ENCODE assay signal across 2 cellular contexts in genomic region chr3:148911173-148911572, GRCh38.
TF ChIP-seq lines count a peak whose summit lies in the region.

No MANE protein-coding gene starts in this region.

TF ChIP-seq in HCT116, 20 proteins besides CTCF, POLR2A, EP300 and RAD21:
- no peak for TF ChIP-seq CBX3 (IDR thresholded peaks at IDR 0.05; ENCODE audit: low read depth)
- 0 out of 2 replicates have a peak, but pooled peaks have one; percentile 12 for TF ChIP-seq SP1 (IDR thresholded peaks at IDR 0.05; ENCODE audit: low read depth)
- no peak for TF ChIP-seq ZNF274 (IDR thresholded peaks at IDR 0.05; ENCODE audit: low read depth, low read length)
- TF ChIP-seq ATF3 (IDR thresholded peaks at IDR 0.05): peak; percentile 43; the same call in 1 of the 2 replicates
- no peak for TF ChIP-seq POLR2AphosphoS5 (IDR thresholded peaks at IDR 0.05; ENCODE audit: low read depth, low read length)
- peak; percentile 56 for TF ChIP-seq FOSL1 (IDR thresholded peaks at IDR 0.05; ENCODE audit: low read depth)
- peak; percentile 40; the same call in 1 of the 2 replicates for TF ChIP-seq JUND (IDR thresholded peaks at IDR 0.05)

TF ChIP-seq in WTC11, 78 proteins besides CTCF, POLR2A, EP300 and RAD21:
- TF ChIP-seq CREB1 (CRISPR knock-in tag; IDR thresholded peaks at IDR 0.05) (no peak), CBFB (CRISPR knock-in tag; IDR thresholded peaks at IDR 0.05; ENCODE audit: low read depth) (no peak), ZNF512 (CRISPR knock-in tag; IDR thresholded peaks at IDR 0.05; ENCODE audit: borderline replicate concordance) (no peak), TP53 (CRISPR knock-in tag; IDR thresholded peaks at IDR 0.05) (no peak), ZNF219 (CRISPR knock-in tag; IDR thresholded peaks at IDR 0.05; ENCODE audit: borderline replicate concordance) (no peak), PREB (CRISPR knock-in tag; IDR thresholded peaks at IDR 0.05; ENCODE audit: borderline replicate concordance) (no peak), GTF2I (CRISPR knock-in tag; conservative IDR thresholded peaks at IDR 0.05) (no peak), FOXK1 (CRISPR knock-in tag; IDR thresholded peaks at IDR 0.05) (no peak), TEAD4 (CRISPR knock-in tag; IDR thresholded peaks at IDR 0.05) (no peak), SP1 (CRISPR knock-in tag; conservative IDR thresholded peaks at IDR 0.05) (no peak), NR2C2 (CRISPR knock-in tag; IDR thresholded peaks at IDR 0.05) (no peak), NFATC4 (CRISPR knock-in tag; IDR thresholded peaks at IDR 0.05) (no peak)
- TF ChIP-seq, protein P1, sequence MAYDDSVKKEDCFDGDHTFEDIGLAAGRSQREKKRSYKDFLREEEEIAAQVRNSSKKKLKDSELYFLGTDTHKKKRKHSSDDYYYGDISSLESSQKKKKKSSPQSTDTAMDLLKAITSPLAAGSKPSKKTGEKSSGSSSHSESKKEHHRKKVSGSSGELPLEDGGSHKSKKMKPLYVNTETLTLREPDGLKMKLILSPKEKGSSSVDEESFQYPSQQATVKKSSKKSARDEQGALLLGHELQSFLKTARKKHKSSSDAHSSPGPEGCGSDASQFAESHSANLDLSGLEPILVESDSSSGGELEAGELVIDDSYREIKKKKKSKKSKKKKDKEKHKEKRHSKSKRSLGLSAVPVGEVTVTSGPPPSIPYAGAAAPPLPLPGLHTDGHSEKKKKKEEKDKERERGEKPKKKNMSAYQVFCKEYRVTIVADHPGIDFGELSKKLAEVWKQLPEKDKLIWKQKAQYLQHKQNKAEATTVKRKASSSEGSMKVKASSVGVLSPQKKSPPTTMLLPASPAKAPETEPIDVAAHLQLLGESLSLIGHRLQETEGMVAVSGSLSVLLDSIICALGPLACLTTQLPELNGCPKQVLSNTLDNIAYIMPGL (CRISPR knock-in tag; IDR thresholded peaks at IDR 0.05): no peak
- TF ChIP-seq, protein P2, sequence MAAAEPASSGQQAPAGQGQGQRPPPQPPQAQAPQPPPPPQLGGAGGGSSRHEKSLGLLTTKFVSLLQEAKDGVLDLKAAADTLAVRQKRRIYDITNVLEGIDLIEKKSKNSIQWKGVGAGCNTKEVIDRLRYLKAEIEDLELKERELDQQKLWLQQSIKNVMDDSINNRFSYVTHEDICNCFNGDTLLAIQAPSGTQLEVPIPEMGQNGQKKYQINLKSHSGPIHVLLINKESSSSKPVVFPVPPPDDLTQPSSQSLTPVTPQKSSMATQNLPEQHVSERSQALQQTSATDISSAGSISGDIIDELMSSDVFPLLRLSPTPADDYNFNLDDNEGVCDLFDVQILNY (CRISPR knock-in tag; IDR thresholded peaks at IDR 0.05): no peak
- TF ChIP-seq, protein P3, sequence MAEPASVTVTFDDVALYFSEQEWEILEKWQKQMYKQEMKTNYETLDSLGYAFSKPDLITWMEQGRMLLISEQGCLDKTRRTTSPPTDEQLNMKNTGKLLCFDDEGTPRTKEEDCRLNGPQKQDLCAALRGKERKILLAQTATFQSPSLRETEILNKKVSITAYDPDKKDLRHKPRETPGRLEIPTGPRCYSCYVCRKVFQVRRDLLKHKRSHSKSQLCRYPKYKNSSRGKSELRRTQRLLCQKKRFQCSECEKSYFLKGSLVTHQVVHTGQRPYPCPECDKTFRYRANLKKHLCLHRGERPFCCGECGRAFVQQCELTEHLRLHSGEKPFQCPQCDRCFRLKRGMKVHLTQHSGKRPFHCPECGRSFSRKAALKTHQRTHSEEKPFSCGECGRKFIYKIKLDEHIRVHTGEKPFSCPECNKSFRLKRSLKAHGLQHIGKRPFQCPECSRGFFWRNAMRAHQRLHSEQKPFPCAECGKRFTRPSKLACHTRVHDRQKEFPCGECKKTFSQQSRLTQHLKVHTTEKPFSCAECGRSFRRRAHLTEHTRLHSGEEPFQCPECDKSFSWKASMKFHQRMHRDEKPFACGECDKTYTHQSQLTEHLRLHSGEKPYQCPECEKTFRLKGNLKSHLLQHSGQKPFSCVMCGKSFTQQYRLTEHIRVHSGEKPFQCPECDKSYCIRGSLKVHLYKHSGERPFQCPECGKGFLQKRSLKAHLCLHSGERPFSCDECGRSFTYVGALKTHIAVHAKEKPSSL (CRISPR knock-in tag; conservative IDR thresholded peaks at IDR 0.05): no peak
- TF ChIP-seq, protein P4, sequence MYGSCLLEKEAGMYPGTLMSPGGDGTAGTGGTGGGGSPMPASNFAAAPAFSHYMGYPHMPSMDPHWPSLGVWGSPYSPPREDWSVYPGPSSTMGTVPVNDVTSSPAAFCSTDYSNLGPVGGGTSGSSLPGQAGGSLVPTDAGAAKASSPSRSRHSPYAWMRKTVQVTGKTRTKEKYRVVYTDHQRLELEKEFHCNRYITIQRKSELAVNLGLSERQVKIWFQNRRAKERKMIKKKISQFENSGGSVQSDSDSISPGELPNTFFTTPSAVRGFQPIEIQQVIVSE (CRISPR knock-in tag; IDR thresholded peaks at IDR 0.05; ENCODE audit: borderline replicate concordance): no peak
